In the genomic region with DNA sequence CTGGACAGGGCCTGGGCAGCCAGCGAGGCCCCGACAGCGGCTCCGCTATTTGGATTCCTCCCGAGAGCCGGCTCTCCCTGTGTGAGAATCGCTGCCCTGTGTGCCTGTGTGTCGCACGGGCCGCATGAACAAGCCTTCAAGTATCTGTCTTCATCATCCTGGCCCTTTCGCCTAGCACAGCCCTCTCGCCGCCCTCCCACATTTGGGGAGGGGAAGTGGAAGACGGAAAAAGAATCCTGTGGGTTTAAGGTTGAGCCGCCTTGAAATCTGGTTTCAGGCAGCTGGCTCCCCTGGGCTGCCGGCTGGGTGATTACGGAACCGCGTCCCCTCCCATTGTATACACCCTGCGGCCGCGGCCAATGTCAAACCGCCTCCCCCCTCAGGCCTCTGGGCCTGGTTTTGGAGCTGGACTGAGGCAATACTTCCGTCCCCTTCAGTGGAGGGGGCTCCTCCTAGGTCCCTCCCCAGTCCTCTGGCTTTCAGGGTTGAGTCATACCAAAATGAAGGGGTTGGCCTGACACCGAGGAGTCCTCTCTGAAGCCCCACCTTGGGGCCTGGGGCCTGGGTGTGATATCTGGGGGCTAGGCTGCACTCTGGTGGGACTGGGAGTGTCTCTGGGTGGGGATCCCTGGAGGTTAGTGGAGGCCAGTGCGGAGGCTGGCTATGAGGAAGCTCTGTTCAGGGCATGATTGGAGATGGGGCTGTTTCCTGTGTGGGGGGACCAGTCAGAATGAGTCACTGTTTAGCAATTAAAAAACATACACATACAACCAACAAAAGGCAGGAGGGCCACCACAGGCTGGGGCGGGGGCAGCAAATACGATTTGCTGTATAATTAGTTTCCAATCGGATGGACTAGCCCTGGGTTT, we compare ENCODE assay signal across 8 cellular contexts. TPM values are rescaled to one million over a fixed set of nuclear protein-coding genes. Genes with fewer than 3 reads are reported as not detected.
DNase-seq lines count a peak whose midpoint lies in the region; ATAC-seq, FAIRE-seq and TF ChIP-seq lines count a peak whose summit lies in the region.

No MANE protein-coding gene starts in this region.

- peak overlapping the region; percentile 98 for H3K27ac Mint-ChIP-seq in activated CD8-positive, alpha-beta memory T cell treated with anti-CD3 and anti-CD28 coated beads, Interleukin-2, amount 10 ng/mL, durations not matched to agents 7 days and 5 days

- no peaks in the 10 kb centered on the region for H3K9me3 ChIP-seq in mucosa of descending colon

- no peak for TF ChIP-seq CTCF in mucosa of descending colon (IDR thresholded peaks at IDR 0.05)

- H3K4me1 ChIP-seq in mucosa of descending colon (ENCODE audit: low read depth), result peaks cover 47% of the 10 kb centered on the region

- H3K9me3 Mint-ChIP-seq in activated CD8-positive, alpha-beta memory T cell treated with anti-CD3 and anti-CD28 coated beads, Interleukin-2, amount 10 ng/mL, durations not matched to agents 7 days and 5 days (ENCODE audit: low read depth), result no peaks in the 10 kb centered on the region

- DNase-seq in DMS79 treated with DMSO at 0.1 percent for 48 hours (lab: John Stamatoyannopoulos, UW), result peak; percentile 6
- no peak for DNase-seq in DMS79 (lab: John Stamatoyannopoulos, UW)
- peak; percentile 21 for DNase-seq in NK-92 (lab: John Stamatoyannopoulos, UW; ENCODE audit: unreplicated experiment)
- DNase-seq in activated CD8-positive, alpha-beta memory T cell treated with anti-CD3 and anti-CD28 coated beads, Interleukin-2, amount 10 ng/mL, durations not matched to agents 7 days and 5 days, result peak; percentile 93
- peak; percentile 86 to 93 (median 87) for DNase-seq in mucosa of descending colon
- peak; percentile 65 for DNase-seq in stimulated activated CD8-positive, alpha-beta memory T cell treated with anti-CD3 and anti-CD28 coated beads, Interleukin-4, amount 100 ng/mL, for 24 hours (ENCODE audit: low read depth)

- peaks cover 3% of the 10 kb centered on the region for H3K36me3 ChIP-seq in mucosa of descending colon (ENCODE audit: low read depth)

- H3K4me3 ChIP-seq in mucosa of descending colon, result peak overlapping the region; percentile 77

- H3K4me1 Mint-ChIP-seq in activated CD8-positive, alpha-beta memory T cell treated with anti-CD3 and anti-CD28 coated beads, Interleukin-2, amount 10 ng/mL, durations not matched to agents 7 days and 5 days, result peaks cover 52% of the 10 kb centered on the region

- intact Hi-C loops in mucosa of descending colon (cut with DNase I, micrococcal nuclease), result no loop called here

- peak overlapping the region; percentile 94 for H3K4me3 Mint-ChIP-seq in activated CD8-positive, alpha-beta memory T cell treated with anti-CD3 and anti-CD28 coated beads, Interleukin-2, amount 10 ng/mL, durations not matched to agents 7 days and 5 days

- CTCF ChIA-PET in activated CD8-positive, alpha-beta memory T cell treated with anti-CD3 and anti-CD28 coated beads, Interleukin-2, amount 10 ng/mL, durations not matched to agents 7 days and 5 days (lab: Charles Lee), result interaction anchor here (0.7 to 4.5 kb wide), 13 partner anchors 8 to 145 kb away, joined by 3 to 52 read pairs (median 5); a partner anchor contains a TSS

- FAIRE-seq in endometrium (lab: Jason Lieb, UNC), result peak; percentile 66

- ATAC-seq in HG02884 (IDR thresholded peaks at IDR 0.05; ENCODE audit: unreplicated experiment), result peak; percentile 36
- ATAC-seq in activated CD8-positive, alpha-beta memory T cell treated with anti-CD3 and anti-CD28 coated beads, Interleukin-2, amount 10 ng/mL, durations not matched to agents 7 days and 5 days, result peak; percentile 50
- ATAC-seq in mucosa of descending colon, result peak; percentile 39

- no peaks in the 10 kb centered on the region for H3K27me3 Mint-ChIP-seq in activated CD8-positive, alpha-beta memory T cell treated with anti-CD3 and anti-CD28 coated beads, Interleukin-2, amount 10 ng/mL, durations not matched to agents 7 days and 5 days

- H3K36me3 Mint-ChIP-seq in activated CD8-positive, alpha-beta memory T cell treated with anti-CD3 and anti-CD28 coated beads, Interleukin-2, amount 10 ng/mL, durations not matched to agents 7 days and 5 days, result peaks cover 20% of the 10 kb centered on the region

RNA-seq across cellular contexts. Expression of a gene that starts 1.7 kb away (rescaled TPM):
- 10 to 100 TPM; 58.7 to 86.9 TPM for total RNA-seq in activated CD8-positive, alpha-beta memory T cell treated with anti-CD3 and anti-CD28 coated beads, Interleukin-2, amount 10 ng/mL, durations not matched to agents 7 days and 5 days
- total RNA-seq in mucosa of descending colon, result 10 to 100 TPM; 65.5 to 89.9 (median 71.3) TPM
